ENCODE assay signal across 20 cellular contexts in genomic region chr22:37258005-37258790, GRCh38. TPM values are rescaled to one million over a fixed set of nuclear protein-coding genes. Genes with fewer than 3 reads are reported as not detected.
"Had no signal": no experiment of that assay in that cellular context is flagged by ENCODE, and none has a peak within 500 bp of the region (broad histone marks: within the 10 kb centered on the region; RNA-seq: fewer than 3 reads in every experiment).

No MANE protein-coding gene starts in this region.

- H2AFZ ChIP-seq: parathyroid adenoma had no signal

- ATAC-seq: left lung; natural killer cell; stimulated activated memory B cell treated with anti-CD40 and anti-IgM and Interleukin-4, amounts not matched to agents 10 μg/mL and 1 μg/mL and 100 μg/mL, for 72 hours had no signal

- H3K79me2 ChIP-seq: parathyroid adenoma had no signal

- H3K27ac ChIP-seq: left lung, neutrophil, parathyroid adenoma had no signal

- H3K4me3 ChIP-seq: left lung had no signal

- H3K27ac Mint-ChIP-seq: dendritic cell treated with granulocyte-macrophage colony-stimulating factor and Interleukin-4, amounts not matched to agents 40 ng/mL and 50 ng/mL, for 4 days; memory B cell; natural killer cell; stimulated activated memory B cell treated with anti-CD40 and anti-IgM and Interleukin-4, amounts not matched to agents 10 μg/mL and 1 μg/mL and 100 μg/mL, for 72 hours; T-helper 2 cell treated with Interferon-gamma antibody and Interleukin-4, amounts not matched to agents 5 μg/mL and 100 μg/mL, for 36 hours had no signal

- H3K9ac ChIP-seq: parathyroid adenoma had no signal

- H3K27me3 Mint-ChIP-seq: stimulated activated memory B cell treated with anti-CD40 and anti-IgM and Interleukin-4, amounts not matched to agents 10 μg/mL and 1 μg/mL and 100 μg/mL, for 72 hours had no signal

- H3K9me3 ChIP-seq: left lung, neutrophil had no signal

- H3K36me3 Mint-ChIP-seq: memory B cell; natural killer cell; stimulated activated memory B cell treated with anti-CD40 and anti-IgM and Interleukin-4, amounts not matched to agents 10 μg/mL and 1 μg/mL and 100 μg/mL, for 72 hours had no signal

- H3K4me1 ChIP-seq: parathyroid adenoma had no signal

- DNase-seq: activated gamma-delta T cell; anterior cingulate cortex; cerebellar nuclear complex; effector memory CD4-positive, alpha-beta T cell; foreskin melanocyte; head of caudate nucleus; natural killer cell; stimulated activated CD4-positive, alpha-beta T cell treated with anti-CD3 and anti-CD28 coated beads, Interleukin-12 subunit alpha, Interleukin-12 subunit beta, amount 100 ng/mL, for 4 hours; stimulated activated CD4-positive, alpha-beta T cell treated with anti-CD3 and anti-CD28 coated beads, Interleukin-2, amount 100 ng/mL, for 24 hours; SW 1271 had no signal

- H3K4me3 Mint-ChIP-seq: dendritic cell treated with granulocyte-macrophage colony-stimulating factor and Interleukin-4, amounts not matched to agents 40 ng/mL and 50 ng/mL, for 4 days; memory B cell; natural killer cell; stimulated activated memory B cell treated with anti-CD40 and anti-IgM and Interleukin-4, amounts not matched to agents 10 μg/mL and 1 μg/mL and 100 μg/mL, for 72 hours; T-helper 2 cell treated with Interferon-gamma antibody and Interleukin-4, amounts not matched to agents 5 μg/mL and 100 μg/mL, for 36 hours had no signal

- H3K27me3 ChIP-seq: neutrophil had no signal

- H3K9me3 Mint-ChIP-seq: dendritic cell treated with granulocyte-macrophage colony-stimulating factor and Interleukin-4, amounts not matched to agents 40 ng/mL and 50 ng/mL, for 4 days; memory B cell; natural killer cell; stimulated activated memory B cell treated with anti-CD40 and anti-IgM and Interleukin-4, amounts not matched to agents 10 μg/mL and 1 μg/mL and 100 μg/mL, for 72 hours; T-helper 2 cell treated with Interferon-gamma antibody and Interleukin-4, amounts not matched to agents 5 μg/mL and 100 μg/mL, for 36 hours had no signal

- H3K36me3 ChIP-seq: left lung, neutrophil had no signal

RNA-seq across cellular contexts. Expression of gene CYTH4, which starts 24.1 kb away (rescaled TPM):
- total RNA-seq: renal cortical epithelial cell had no signal
- polyA plus RNA-seq: fibroblast of lung had no signal

RNA-seq across cellular contexts. Expression of gene SSTR3, which starts 45.9 kb away (rescaled TPM):
- total RNA-seq: fibroblast of lung, urinary bladder had no signal
- polyA plus RNA-seq: fibroblast of lung, urinary bladder had no signal
